8 cellular contexts compared by ENCODE assay signal in the genomic region with DNA sequence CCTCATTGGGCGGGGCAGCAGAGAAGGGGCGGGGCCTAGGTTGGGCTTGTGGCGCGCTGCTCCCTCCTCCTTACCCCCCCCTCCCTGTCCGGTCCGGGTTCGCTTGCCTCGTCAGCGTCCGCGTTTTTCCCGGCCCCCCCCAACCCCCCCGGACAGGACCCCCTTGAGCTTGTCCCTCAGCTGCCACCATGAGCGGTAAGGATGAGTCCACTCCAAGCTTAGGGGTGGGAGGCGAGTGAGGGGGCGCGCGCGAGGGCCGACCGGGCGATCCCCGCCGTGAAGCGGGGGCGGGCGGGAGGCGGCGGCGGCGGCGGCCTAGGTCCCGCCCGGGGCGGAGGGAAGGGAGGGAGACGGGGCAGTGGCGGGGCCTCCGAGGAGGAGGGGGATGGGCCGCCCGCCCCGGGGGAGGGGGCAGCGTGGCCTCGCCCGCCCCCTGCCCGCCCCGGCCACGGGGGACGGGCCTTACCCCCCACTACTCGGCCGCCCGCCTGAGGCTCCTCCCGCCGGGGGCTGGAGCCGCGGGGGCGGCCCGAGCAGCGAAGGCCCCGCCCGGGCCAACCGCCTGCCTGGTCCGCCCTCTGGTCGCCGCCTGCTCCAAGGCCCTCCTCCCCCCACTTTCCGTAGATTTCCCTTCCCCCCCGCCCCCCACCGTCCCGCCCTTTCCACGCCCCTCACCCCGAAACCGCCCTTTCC. TPM values are rescaled to one million over a fixed set of nuclear protein-coding genes. Genes with fewer than 3 reads are reported as not detected.
DNase-seq lines count a peak whose midpoint lies in the region; ATAC-seq and TF ChIP-seq lines count a peak whose summit lies in the region.

A gene (plus strand): TSS at position 73 of the 693 bp plus-strand sequence. CDS start 116 bp downstream, at position 189.

- H3K27ac ChIP-seq in 22Rv1 (peak within 1 kb of the TSS; percentile 97), breast epithelium (peak within 1 kb of the TSS; percentile 99), spleen (peak within 1 kb of the TSS; percentile 94 to 100 (median 98))

- no peaks in the 10 kb centered on the region for H3K27me3 ChIP-seq in breast epithelium
- no peaks in the 10 kb centered on the region for H3K27me3 ChIP-seq in spleen (replicated peaks in 1 of 7)

- TF ChIP-seq CTCF in 22Rv1 (IDR thresholded peaks at IDR 0.05) (no peak), WI38 (IDR thresholded peaks at IDR 0.05; ENCODE audit: low read depth, low read length) (no peak), breast epithelium (IDR thresholded peaks at IDR 0.05) (no peak), spleen (IDR thresholded peaks at IDR 0.05 in 8 of 11, conservative IDR thresholded peaks at IDR 0.05 in 3 of 11) (no peak)

- DNase-seq in NCI-H2196 (lab: John Stamatoyannopoulos, UW; ENCODE audit: unreplicated experiment) (peak; percentile 93), breast epithelium (ENCODE audit: low spot score in 2 of 2) (peak; percentile 88 to 90), iPS-NIHi7 (ENCODE audit: extremely low spot score) (peak; percentile 84), spleen (peak; percentile 98)

- H3K9me3 ChIP-seq in breast epithelium, result no peaks in the 10 kb centered on the region
- no peaks in the 10 kb centered on the region for H3K9me3 ChIP-seq in spleen

- peak; percentile 51 for ATAC-seq in GM18867 (IDR thresholded peaks at IDR 0.05; ENCODE audit: unreplicated experiment)
- ATAC-seq in HG03108 (IDR thresholded peaks at IDR 0.05; ENCODE audit: unreplicated experiment), result peak; percentile 36

- H3K4me3 ChIP-seq in WI38 (ENCODE audit: low read depth, low read length), result peak within 1 kb of the TSS; percentile 53
- H3K4me3 ChIP-seq in breast epithelium, result peak within 1 kb of the TSS; percentile 57 to 75 (median 72)
- H3K4me3 ChIP-seq in spleen, result peak within 1 kb of the TSS; percentile 43 to 84 (median 58)

- peak; percentile 28 for TF ChIP-seq POLR2A in breast epithelium (IDR thresholded peaks at IDR 0.05)
- TF ChIP-seq POLR2A in spleen (IDR thresholded peaks at IDR 0.05), result peak in 2 of 3 donors; percentile 6

- H3K36me3 ChIP-seq in breast epithelium (no peaks in the 10 kb centered on the region), spleen (peaks cover 0 to 43% (median 34%) of the 10 kb centered on the region in 6 donors)

- 0 to 1% (median 0%) methylated on average over 9 to 67 of the region's 71 CpGs for WGBS in spleen, 5 donors

- intact Hi-C loops in breast epithelium (cut with DNase I; ENCODE audit: low total_unique reads), result loop anchor here (10.0 kb wide), 1 partner anchor 1095 kb away; no protein-coding TSS in a partner anchor
- intact Hi-C loops in spleen (cut with DNase I; ENCODE audit: low total_unique reads), result no loop called here

- H3K4me1 ChIP-seq in breast epithelium (peaks cover 15 to 35% of the 10 kb centered on the region in 2 donors), spleen (peaks cover 43 to 59% (median 55%) of the 10 kb centered on the region in 6 donors)

RNA-seq across cellular contexts. Expression of the gene that starts here (rescaled TPM):
- total RNA-seq in breast epithelium (100 to 1,000 TPM in 1 of 3 donors, 10 to 100 TPM in 2; 84.6 to 111 (median 91.4) TPM), spleen (10 to 100 TPM; 75.6 to 92.8 (median 86.1) TPM)
- polyA plus RNA-seq in spleen, result 10 to 100 TPM in 1 of 3 donors, 1 to 10 TPM in 2; 9.1 to 13.6 (median 9.9) TPM

Comparison
In these comparisons a context has a peak if more than half of its experiments do, and no peak if none do; other contexts are left out.
1. Peak in every context shown above with its lines: DNase-seq, ATAC-seq, H3K4me3 ChIP-seq and H3K27ac ChIP-seq.